ENCODE assay signal across 7 cellular contexts in the genomic region with DNA sequence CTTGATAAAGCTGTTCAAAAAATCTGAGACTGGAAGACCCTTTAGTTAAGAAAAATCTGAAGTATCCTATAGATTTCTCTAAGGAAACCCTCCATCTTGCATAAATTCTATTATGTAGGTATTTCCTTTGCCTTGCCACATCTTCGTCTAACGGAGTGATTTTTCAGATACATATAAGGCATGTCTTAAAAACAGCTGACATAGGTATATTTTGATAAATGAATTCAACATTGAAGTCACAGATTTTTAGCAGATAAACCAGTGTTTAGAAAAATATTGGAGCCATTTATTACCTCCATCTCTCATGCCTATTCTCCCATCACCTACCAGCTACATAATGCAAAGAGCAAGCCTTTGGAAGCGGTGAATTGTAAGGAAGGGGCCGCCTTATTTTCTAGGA.
"Had no signal": no experiment of that assay in that cellular context is flagged by ENCODE, and none has a peak within 500 bp of the region (broad histone marks: within the 10 kb centered on the region; RNA-seq: fewer than 3 reads in every experiment).

No MANE protein-coding gene starts in this region.

- H3K4me3 ChIP-seq: GM23338 had no signal

- FAIRE-seq: H1, H54 had no signal

- H3K27ac ChIP-seq: HL-60 had no signal

- ATAC-seq: GM23338 had no signal

- H3K4me2 ChIP-seq: GM23338 had no signal

- H2AFZ ChIP-seq: GM23338 had no signal

- DNase-seq: H9, HCEC 1CT, KG1 had no signal
